In the genomic region with DNA sequence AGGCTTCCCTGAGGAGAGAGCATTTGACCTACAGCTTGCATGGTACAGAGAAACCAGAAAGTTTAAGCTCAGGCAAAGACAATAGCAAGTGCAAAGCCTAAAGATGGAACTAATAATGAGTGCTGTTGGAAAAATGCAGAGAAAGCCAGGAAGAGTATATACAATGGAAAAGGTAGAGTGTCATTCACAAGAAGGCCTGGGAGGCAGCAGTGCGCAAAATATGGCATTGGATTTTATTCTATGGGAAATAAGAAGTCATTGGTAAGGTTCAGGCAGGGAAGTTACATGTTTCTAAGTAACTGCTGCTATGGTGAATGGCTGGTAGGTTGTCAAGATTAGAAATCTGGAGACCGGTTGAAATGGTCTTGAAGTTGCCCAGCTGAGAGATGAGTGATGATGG, we compare ENCODE assay signal across 19 cellular contexts.
DNase-seq lines count a peak whose midpoint lies in the region; ATAC-seq and TF ChIP-seq lines count a peak whose summit lies in the region.
"Had no signal": no experiment of that assay in that cellular context is flagged by ENCODE, and none has a peak within 500 bp of the region (broad histone marks: within the 10 kb centered on the region; RNA-seq: fewer than 3 reads in every experiment).

No MANE protein-coding gene starts in this region.

- H3K36me3 Mint-ChIP-seq in activated T-helper 17 cell treated with anti-CD3 and anti-CD28 coated beads, Interleukin-2, amount 50 U/mL, for 72 hours (ENCODE audit: low read depth): no peaks in the 10 kb centered on the region
- H3K36me3 Mint-ChIP-seq: CD8-positive, alpha-beta memory T cell had no signal

- in situ Hi-C loops in astrocyte of the spinal cord (cut with HindIII; ENCODE audit: low sequenced_read_pairs): no loop called here

- no peak for DNase-seq in AG04450 (ENCODE audit: low read depth, low spot score)
- peak; percentile 10 for DNase-seq in HT1080 (ENCODE audit: low read depth)
- DNase-seq in astrocyte of the spinal cord (ENCODE audit: low read depth, low spot score): no peak
- DNase-seq in left colon: no peak
- no peak for DNase-seq in GOT3 (lab: John Stamatoyannopoulos, UW)
- DNase-seq in SW 1271 (lab: John Stamatoyannopoulos, UW): no peak
- DNase-seq in activated T-cell treated with anti-CD3 and anti-CD28 coated beads, Interleukin-2, amount 50 U/mL, for 1 hour: no peak
- DNase-seq: activated naive CD8-positive, alpha-beta T cell treated with anti-CD3 and anti-CD28 coated beads, Interleukin-2, amount 50 U/mL, for 24 hours; CD8-positive, alpha-beta memory T cell; dermis blood vessel endothelial cell; Kasumi-1; left lung; NCI-H1417 treated with DMSO at 0.1 percent for 48 hours; NCI-H82; T1000 had no signal

- no peak overlapping the region for H3K27ac Mint-ChIP-seq in activated T-helper 17 cell treated with anti-CD3 and anti-CD28 coated beads, Interleukin-2, amount 50 U/mL, for 72 hours
- H3K27ac Mint-ChIP-seq: activated naive CD8-positive, alpha-beta T cell treated with anti-CD3 and anti-CD28 coated beads, Interleukin-2, amount 50 U/mL, for 24 hours; activated T-helper 2 cell treated with anti-CD3 and anti-CD28 coated beads, Interferon-gamma antibody, Interleukin-2, Interleukin-4, amounts not matched to agents 10 μg/mL and 5 μg/mL and 100 μg/mL, durations not matched to agents 14 hours and 24 hours and 36 hours; CD8-positive, alpha-beta memory T cell had no signal

- no peaks in the 10 kb centered on the region for H3K9me3 ChIP-seq in AG04450 (ENCODE audit: control insufficient read depth, insufficient read depth, low read length)
- H3K9me3 ChIP-seq: left lung had no signal

- no peak overlapping the region for H3K4me3 ChIP-seq in AG04450 (ENCODE audit: low read depth, low read length)
- H3K4me3 ChIP-seq in astrocyte of the spinal cord (ENCODE audit: low read depth, low read length): no peak overlapping the region
- H3K4me3 ChIP-seq: cardiac muscle cell, left lung had no signal

- H3K9me3 Mint-ChIP-seq in activated T-helper 17 cell treated with anti-CD3 and anti-CD28 coated beads, Interleukin-2, amount 50 U/mL, for 72 hours: peaks cover 16% of the 10 kb centered on the region

- CTCF ChIA-PET in AG04450 (lab: Charles Lee): no interaction called here

- TF ChIP-seq CTCF in AG04450 (IDR thresholded peaks at IDR 0.05; ENCODE audit: low read depth, low read length): peak; percentile 19; the same call in 1 of the 2 replicates
- TF ChIP-seq CTCF in astrocyte of the spinal cord (IDR thresholded peaks at IDR 0.05; ENCODE audit: low read depth, low read length): peak; percentile 12

- no peak overlapping the region for H3K27ac ChIP-seq in AG04450 (ENCODE audit: low read depth, low read length)
- H3K27ac ChIP-seq: cardiac muscle cell, left lung had no signal

- ATAC-seq in left colon: peak; percentile 52
- no peak for ATAC-seq in activated T-helper 17 cell treated with anti-CD3 and anti-CD28 coated beads, Interleukin-2, amount 50 U/mL, for 72 hours (replicated peaks)
- ATAC-seq: activated CD4-positive, CD25-positive, alpha-beta regulatory T cell treated with anti-CD3 and anti-CD28 coated beads, Interleukin-2, amount 50 U/mL, for 24 hours; activated naive CD8-positive, alpha-beta T cell treated with anti-CD3 and anti-CD28 coated beads, Interleukin-2, amount 50 U/mL, for 24 hours; left lung had no signal

- intact Hi-C loops in left colon (cut with DNase I, micrococcal nuclease): no loop called here

- no peaks in the 10 kb centered on the region for H3K4me1 Mint-ChIP-seq in activated T-helper 17 cell treated with anti-CD3 and anti-CD28 coated beads, Interleukin-2, amount 50 U/mL, for 72 hours
- H3K4me1 Mint-ChIP-seq: activated naive CD8-positive, alpha-beta T cell treated with anti-CD3 and anti-CD28 coated beads, Interleukin-2, amount 50 U/mL, for 24 hours; CD8-positive, alpha-beta memory T cell had no signal

- H3K27me3 Mint-ChIP-seq in activated T-helper 17 cell treated with anti-CD3 and anti-CD28 coated beads, Interleukin-2, amount 50 U/mL, for 72 hours: no peaks in the 10 kb centered on the region
- H3K27me3 Mint-ChIP-seq: activated naive CD8-positive, alpha-beta T cell treated with anti-CD3 and anti-CD28 coated beads, Interleukin-2, amount 50 U/mL, for 24 hours; CD8-positive, alpha-beta memory T cell had no signal

- no peak overlapping the region for H3K4me3 Mint-ChIP-seq in activated T-helper 17 cell treated with anti-CD3 and anti-CD28 coated beads, Interleukin-2, amount 50 U/mL, for 72 hours
- H3K4me3 Mint-ChIP-seq: activated naive CD8-positive, alpha-beta T cell treated with anti-CD3 and anti-CD28 coated beads, Interleukin-2, amount 50 U/mL, for 24 hours; CD8-positive, alpha-beta memory T cell had no signal

- POLR2A ChIA-PET in AG04450 (lab: Yijun Ruan, JAX): no interaction called here

- H3K27me3 ChIP-seq in AG04450 (ENCODE audit: control insufficient read depth, insufficient read depth, low read length): no peaks in the 10 kb centered on the region
- H3K27me3 ChIP-seq: cardiac muscle cell, left lung had no signal
